ENCODE assay signal across 8 cellular contexts in genomic region chr7:72924748-72925545, GRCh38. TPM values are rescaled to one million over a fixed set of nuclear protein-coding genes. Genes with fewer than 3 reads are reported as not detected.
DNase-seq lines count a peak whose midpoint lies in the region; ATAC-seq and TF ChIP-seq lines count a peak whose summit lies in the region.

POM121 (plus strand) TSS chr7:72925095; CDS start chr7:72925122, 27 bp downstream.

- H3K4me1 Mint-ChIP-seq in GM23338 = peaks cover 6% of the 10 kb centered on the region
- H3K4me1 Mint-ChIP-seq in neural crest cell = peaks cover 26% of the 10 kb centered on the region

- H3K27me3 Mint-ChIP-seq in GM23338 (ENCODE audit: insufficient read depth, low read depth, poor library complexity) (peaks cover 8% of the 10 kb centered on the region), neural crest cell (ENCODE audit: low read depth) (no peaks in the 10 kb centered on the region)

- H3K36me3 ChIP-seq in GM23338 (ENCODE audit: insufficient read depth) (peaks cover 29% of the 10 kb centered on the region), stomach (peaks cover 30 to 47% (median 35%) of the 10 kb centered on the region in 4 donors)

- intact Hi-C loops in stomach (cut with DNase I; ENCODE audit: low total_unique reads) = no loop called here

- peak within 1 kb of the TSS; percentile 90 for H3K4me2 ChIP-seq in GM23338

- H3K9me3 Mint-ChIP-seq in GM23338 (no peaks in the 10 kb centered on the region; the same call in 2 of the 3 replicates), neural crest cell (no peaks in the 10 kb centered on the region)

- H3K36me3 Mint-ChIP-seq in GM23338 (ENCODE audit: low read depth) (peaks cover 44% of the 10 kb centered on the region), neural crest cell (ENCODE audit: low read depth) (peaks cover 10% of the 10 kb centered on the region)

- H3K4me3 Mint-ChIP-seq in GM23338 = peak within 1 kb of the TSS; percentile 99
- H3K4me3 Mint-ChIP-seq in neural crest cell = peak within 1 kb of the TSS; percentile 99

- 0 to 1% (median 0%) methylated on average over 29 to 91 of the region's 91 CpGs for WGBS in stomach, 5 donors

- peaks cover 44% of the 10 kb centered on the region for H3K79me2 ChIP-seq in GM23338 (replicated peaks; ENCODE audit: insufficient read depth)

- H3K27ac Mint-ChIP-seq in GM23338 (peak within 1 kb of the TSS; percentile 100), neural crest cell (ENCODE audit: unreplicated experiment) (peak within 1 kb of the TSS; percentile 100)

- peaks cover 16% of the 10 kb centered on the region; the same call in 1 of the 2 replicates for H3F3A ChIP-seq in GM23338 (replicated peaks; ENCODE audit: low read depth)

- no peak for TF ChIP-seq EP300 in stomach (IDR thresholded peaks at IDR 0.05)

- H3K9me2 ChIP-seq in GM23338 (ENCODE audit: insufficient read depth) = no peaks in the 10 kb centered on the region

- ATAC-seq in GM23338 = peak; percentile 91

- TF ChIP-seq POLR2A in stomach (IDR thresholded peaks at IDR 0.05) = no peak

- H3K27ac ChIP-seq in GM23338 (ENCODE audit: low read depth) (peak within 1 kb of the TSS; percentile 99), stomach (peak within 1 kb of the TSS; percentile 73 to 97 (median 96))

- no peaks in the 10 kb centered on the region; the same call in none of the 2 replicates for H3K4me1 ChIP-seq in GM23338 (ENCODE audit: insufficient read depth)
- peaks cover 19 to 36% (median 29%) of the 10 kb centered on the region in 4 donors for H3K4me1 ChIP-seq in stomach

- H3K27me3 ChIP-seq in GM23338 (ENCODE audit: insufficient read depth) (no peaks in the 10 kb centered on the region), stomach (no peaks in the 10 kb centered on the region)

- H3K9me3 ChIP-seq in stomach = no peaks in the 10 kb centered on the region

- DNase-seq in EL (peak; percentile 85), GM23338 (ENCODE audit: low spot score) (peak; percentile 91), Kasumi-1 (lab: John Stamatoyannopoulos, UW) (peak; percentile 70 to 77), SHP77 (lab: John Stamatoyannopoulos, UW) (peak; percentile 42 to 74), fibroblast of the conjunctiva (ENCODE audit: low read depth) (peak; percentile 62), neural crest cell (ENCODE audit: low read depth, low spot score) (peak; percentile 74), stomach (peak; percentile 90)
- DNase-seq in activated effector memory CD4-positive, alpha-beta T cell treated with Interleukin-2 at 50 U/mL for 16 hours = peak; percentile 77

- peak within 1 kb of the TSS; percentile 93 for H2AFZ ChIP-seq in GM23338

- H3K4me3 ChIP-seq in GM23338 (peak within 1 kb of the TSS; percentile 92), stomach (peak within 1 kb of the TSS; percentile 80 to 90 (median 88))

- H4K20me1 ChIP-seq in GM23338 (replicated peaks; ENCODE audit: insufficient read depth) = peaks cover 10% of the 10 kb centered on the region; the same call in 1 of the 2 replicates

- TF ChIP-seq CTCF in GM23338 (conservative IDR thresholded peaks at IDR 0.05; ENCODE audit: low read depth in 2 of 2) = no peak
- no peak for TF ChIP-seq CTCF in neural crest cell (conservative IDR thresholded peaks at IDR 0.05)
- no peak for TF ChIP-seq CTCF in stomach (IDR thresholded peaks at IDR 0.05)

TF ChIP-seq in GM23338, 12 proteins besides CTCF, POLR2A, EP300 and RAD21 (continues in another document):
- TF ChIP-seq ZNF462 (CRISPR knock-in tag; IDR thresholded peaks at IDR 0.05) = no peak
- no peak for TF ChIP-seq ZNF114 (CRISPR knock-in tag; IDR thresholded peaks at IDR 0.05)
- TF ChIP-seq EZH2phosphoT487 (IDR thresholded peaks at IDR 0.05; ENCODE audit: unreplicated experiment) = no peak
- TF ChIP-seq NANOG (IDR thresholded peaks at IDR 0.05; ENCODE audit: borderline replicate concordance) = no peak
- peak; percentile 87 for TF ChIP-seq POLR2AphosphoS5 (IDR thresholded peaks at IDR 0.05; ENCODE audit: low read depth)
- TF ChIP-seq ZNF331 (CRISPR knock-in tag; IDR thresholded peaks at IDR 0.05; ENCODE audit: low read depth) = no peak
- TF ChIP-seq ETS1 (IDR thresholded peaks at IDR 0.05) = peak; percentile 67
- TF ChIP-seq JUNB (IDR thresholded peaks at IDR 0.05; ENCODE audit: unreplicated experiment) = no peak
- no peak for TF ChIP-seq STAT1 (IDR thresholded peaks at IDR 0.05; ENCODE audit: unreplicated experiment)

RNA-seq across cellular contexts. Expression of gene POM121, which starts in this region (rescaled TPM):
- 37.1 and 39.8 TPM in 2 replicates for total RNA-seq in GM23338 (2014; rRNA removed; shearing (Covaris generic))
- polyA plus RNA-seq in GM23338 (2016; fragmentation: Nextera tagmentation; extraction: Ambion mirVana) (24.1 and 24.5 TPM in 2 replicates), stomach (1 to 10 TPM; 7.5 to 9.8 (median 7.5) TPM)
- total RNA-seq in neural crest cell (68.8 and 74.3 TPM in 2 replicates), stomach (10 to 100 TPM; 12.1 to 66.3 (median 23.9) TPM)

Comparison
In these comparisons a context has a peak if more than half of its experiments do, and no peak if none do; other contexts are left out.
1. Peak in every context shown above with its lines: DNase-seq, ATAC-seq, H3K4me3 ChIP-seq and H3K27ac ChIP-seq.